In the genomic region with DNA sequence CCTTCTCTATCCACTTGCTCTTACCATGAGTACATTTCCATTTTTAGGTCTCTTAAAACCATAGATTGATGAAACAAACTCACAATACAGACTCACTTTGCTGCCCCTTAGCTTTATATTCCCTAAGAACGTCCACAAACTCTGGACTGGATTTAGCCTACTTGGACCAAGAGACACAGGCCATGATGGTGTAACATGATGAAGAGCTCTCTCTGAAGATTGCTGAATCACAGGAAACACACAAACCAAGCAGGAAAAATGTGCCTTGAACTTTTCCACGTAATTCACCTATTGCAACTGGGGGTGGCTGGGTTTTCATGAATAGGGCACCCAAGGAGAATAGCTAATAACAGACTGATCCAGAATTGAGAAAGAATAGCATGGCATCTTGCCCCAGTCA, we compare ENCODE assay signal across 25 cellular contexts.
"Had no signal": no experiment of that assay in that cellular context is flagged by ENCODE, and none has a peak within 500 bp of the region (broad histone marks: within the 10 kb centered on the region; RNA-seq: fewer than 3 reads in every experiment).

No MANE protein-coding gene starts in this region.

- H3K9me3 Mint-ChIP-seq: neural crest cell; stimulated activated memory B cell treated with anti-CD40 and anti-IgM and Interleukin-4, amounts not matched to agents 10 μg/mL and 1 μg/mL and 100 μg/mL, for 72 hours; stimulated activated naive CD8-positive, alpha-beta T cell treated with anti-CD3 and anti-CD28 coated beads, Interleukin-15, Interleukin-2, amounts not matched to agents 100 ng/mL and 50 ng/mL, for 24 hours had no signal

- H3K36me3 ChIP-seq: esophagus muscularis mucosa, gastroesophageal sphincter, heart right ventricle, prostate gland, spleen, transverse colon, vagina had no signal

- H3K27ac Mint-ChIP-seq: mesothelial cell of epicardium; naive B cell; natural killer cell treated with Interleukin-12 subunit alpha and Interleukin-12 subunit beta and Interleukin-15 and Interleukin-18, amount 100 ng/mL, for 72 hours; stimulated activated memory B cell treated with anti-CD40 and anti-IgM and Interleukin-4, amounts not matched to agents 10 μg/mL and 1 μg/mL and 100 μg/mL, for 72 hours; stimulated activated naive CD8-positive, alpha-beta T cell treated with anti-CD3 and anti-CD28 coated beads, Interleukin-15, Interleukin-2, amounts not matched to agents 100 ng/mL and 50 ng/mL, for 24 hours had no signal

- H3K4me1 ChIP-seq: foreskin keratinocyte, gastroesophageal sphincter, heart right ventricle, prostate gland, spleen, transverse colon, vagina had no signal

- H3K4me3 ChIP-seq: dorsolateral prefrontal cortex, esophagus muscularis mucosa, gastroesophageal sphincter, heart right ventricle, mucosa of descending colon, prostate gland, skin epidermis, spleen, transverse colon, vagina had no signal

- H3K36me3 Mint-ChIP-seq: mesothelial cell of epicardium; naive B cell; natural killer cell treated with Interleukin-12 subunit alpha and Interleukin-12 subunit beta and Interleukin-15 and Interleukin-18, amount 100 ng/mL, for 72 hours; stimulated activated memory B cell treated with anti-CD40 and anti-IgM and Interleukin-4, amounts not matched to agents 10 μg/mL and 1 μg/mL and 100 μg/mL, for 72 hours had no signal

- H3K4me1 Mint-ChIP-seq: naive B cell; stimulated activated memory B cell treated with anti-CD40 and anti-IgM and Interleukin-4, amounts not matched to agents 10 μg/mL and 1 μg/mL and 100 μg/mL, for 72 hours had no signal

- H3K27ac ChIP-seq: dorsolateral prefrontal cortex, esophagus muscularis mucosa, foreskin keratinocyte, gastroesophageal sphincter, heart right ventricle, prostate gland, skin epidermis, spleen, transverse colon, vagina had no signal

- H3K9me3 ChIP-seq: esophagus muscularis mucosa, gastroesophageal sphincter, heart right ventricle, mucosa of descending colon, prostate gland, spleen, transverse colon, vagina had no signal

- H3K4me3 Mint-ChIP-seq: mesothelial cell of epicardium; naive B cell; natural killer cell treated with Interleukin-12 subunit alpha and Interleukin-12 subunit beta and Interleukin-15 and Interleukin-18, amount 100 ng/mL, for 72 hours; neural crest cell; stimulated activated memory B cell treated with anti-CD40 and anti-IgM and Interleukin-4, amounts not matched to agents 10 μg/mL and 1 μg/mL and 100 μg/mL, for 72 hours; stimulated activated naive CD8-positive, alpha-beta T cell treated with anti-CD3 and anti-CD28 coated beads, Interleukin-15, Interleukin-2, amounts not matched to agents 100 ng/mL and 50 ng/mL, for 24 hours had no signal

- FAIRE-seq: keratinocyte had no signal

- ATAC-seq: foreskin keratinocyte; gastroesophageal sphincter; mucosa of descending colon; natural killer cell treated with Interleukin-12 subunit alpha and Interleukin-12 subunit beta and Interleukin-15 and Interleukin-18, amount 100 ng/mL, for 72 hours; right cardiac atrium; stimulated activated memory B cell treated with anti-CD40 and anti-IgM and Interleukin-4, amounts not matched to agents 10 μg/mL and 1 μg/mL and 100 μg/mL, for 72 hours had no signal

- H3K27me3 Mint-ChIP-seq: stimulated activated memory B cell treated with anti-CD40 and anti-IgM and Interleukin-4, amounts not matched to agents 10 μg/mL and 1 μg/mL and 100 μg/mL, for 72 hours had no signal

- DNase-seq: cortex of kidney; dorsolateral prefrontal cortex; effector CD4-positive, alpha-beta T cell; foreskin keratinocyte; glutamatergic neuron; heart right ventricle; hypothalamus; mesenchymal stem cell; mucosa of descending colon; naive B cell; right cardiac atrium; spleen; stimulated activated CD4-positive, alpha-beta T cell treated with anti-CD3 and anti-CD28 coated beads, Interleukin-4, amount 100 ng/mL, for 4 hours; transverse colon had no signal

- H3K27me3 ChIP-seq: esophagus muscularis mucosa, gastroesophageal sphincter, heart right ventricle, spleen, transverse colon, vagina had no signal
